33 cellular contexts compared by ENCODE assay signal in the genomic region with DNA sequence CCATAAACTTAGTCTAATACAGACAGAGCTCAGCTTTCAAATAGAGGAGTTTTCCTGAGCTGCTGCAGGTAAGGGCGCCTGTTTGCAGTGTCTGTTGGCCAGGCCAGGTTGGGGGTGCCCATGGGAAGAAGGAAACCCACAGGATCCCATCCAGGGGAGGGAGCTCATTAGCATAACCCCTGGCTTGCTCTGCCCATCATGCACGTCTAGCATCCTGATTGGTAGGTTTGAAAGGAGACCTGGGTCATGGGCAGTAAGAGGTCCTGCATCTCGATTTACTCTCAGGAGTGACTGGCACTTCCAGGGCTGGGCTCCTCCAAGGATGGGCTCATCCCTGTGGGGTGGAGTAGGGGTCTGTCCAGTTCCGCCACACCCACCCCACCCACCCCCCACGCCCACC.
"Had no signal": no experiment of that assay in that cellular context is flagged by ENCODE, and none has a peak within 500 bp of the region (broad histone marks: within the 10 kb centered on the region; RNA-seq: fewer than 3 reads in every experiment).

No MANE protein-coding gene starts in this region.

- H3K9me3 ChIP-seq: adrenal gland, ascending aorta, body of pancreas, breast epithelium had no signal

- H3K27ac ChIP-seq: adrenal gland, ascending aorta, body of pancreas, brain microvascular endothelial cell, breast epithelium, cardiac muscle cell had no signal

- H3K36me3 ChIP-seq: adrenal gland, ascending aorta, brain microvascular endothelial cell, breast epithelium, cardiac muscle cell had no signal

- DNase-seq: activated effector memory CD4-positive, alpha-beta T cell treated with anti-CD3 and anti-CD28 coated beads, Interleukin-2, amount 50 U/mL, for 16 hours; activated effector memory CD4-positive, alpha-beta T cell treated with Interleukin-2 at 50 U/mL for 16 hours; activated gamma-delta T cell; activated gamma-delta T cell treated with Interleukin-2 at 50 U/mL for 16 hours; activated naive CD4-positive, alpha-beta T cell; activated naive CD4-positive, alpha-beta T cell treated with anti-CD3 and anti-CD28 coated beads for 36 hours; activated naive CD4-positive, alpha-beta T cell treated with anti-CD3 and anti-CD28 coated beads, Interleukin-2, amount 10 ng/mL, durations not matched to agents 7 days and 5 days; activated naive CD4-positive, alpha-beta T cell treated with anti-CD3 and anti-CD28 coated beads, Interleukin-2, amount 50 U/mL, for 16 hours; activated naive CD4-positive, alpha-beta T cell treated with Interleukin-2 at 50 U/mL for 16 hours; activated naive CD8-positive, alpha-beta T cell treated with anti-CD3 and anti-CD28 coated beads for 36 hours; activated naive CD8-positive, alpha-beta T cell treated with anti-CD3 and anti-CD28 coated beads, Interleukin-2, amount 10 ng/mL, durations not matched to agents 7 days and 5 days; activated naive CD8-positive, alpha-beta T cell treated with anti-CD3 and anti-CD28 coated beads, Interleukin-2, amount 50 U/mL, for 24 hours; activated T-cell treated with anti-CD3 and anti-CD28 coated beads, Interleukin-2, amount 50 U/mL, for 24 hours; activated T-cell treated with anti-CD3 and anti-CD28 coated beads, Interleukin-2, amount 50 U/mL, for 4 hours; activated T-cell treated with anti-CD3 and anti-CD28 coated beads, Interleukin-2, amount 50 U/mL, for 48 hours; activated T-cell treated with anti-CD3 and anti-CD28 coated beads, Interleukin-2, amount 50 U/mL, for 72 hours; adrenal gland; amniotic stem cell; amygdala; anterior cingulate cortex; aorta; body of pancreas; brain microvascular endothelial cell; caudate nucleus; central memory CD4-positive, alpha-beta T cell; cerebellar nuclear complex had no signal

- H3K4me3 ChIP-seq: adrenal gland, ascending aorta, body of pancreas, breast epithelium, cardiac muscle cell had no signal

- H3K27me3 ChIP-seq: adrenal gland, ascending aorta, body of pancreas, brain microvascular endothelial cell, breast epithelium, cardiac muscle cell had no signal

- ATAC-seq: activated naive CD4-positive, alpha-beta T cell treated with anti-CD3 and anti-CD28 coated beads, Interleukin-2, amount 50 U/mL, for 72 hours; activated naive CD8-positive, alpha-beta T cell treated with anti-CD3 and anti-CD28 coated beads, Interleukin-2, amount 50 U/mL, for 24 hours; activated T-cell treated with anti-CD3 and anti-CD28 coated beads, Interleukin-2, amount 50 U/mL, for 4 hours; activated T-cell treated with anti-CD3 and anti-CD28 coated beads, Interleukin-2, amount 50 U/mL, for 72 hours; activated T-helper 17 cell treated with anti-CD3 and anti-CD28 coated beads, Interleukin-2, amount 50 U/mL, for 72 hours; body of pancreas had no signal

- FAIRE-seq: astrocyte, bronchial epithelial cell had no signal

- H3K4me1 ChIP-seq: adrenal gland, ascending aorta, body of pancreas, breast epithelium had no signal
